13 cellular contexts compared by ENCODE assay signal in genomic region chr17:39627717-39628516, GRCh38. TPM values are rescaled to one million over a fixed set of nuclear protein-coding genes. Genes with fewer than 3 reads are reported as not detected.
A peak's percentile ranks its signal among the peaks of the same experiment; 100 is the strongest.
DNase-seq lines count a peak whose midpoint lies in the region; TF ChIP-seq lines count a peak whose summit lies in the region.
"Had no signal": no experiment of that assay in that cellular context is flagged by ENCODE, and none has a peak within 500 bp of the region (broad histone marks: within the 10 kb centered on the region; RNA-seq: fewer than 3 reads in every experiment).

No MANE protein-coding gene starts in this region.

- TF ChIP-seq RAD21 in SK-N-SH (IDR thresholded peaks at IDR 0.05; ENCODE audit: low read length): no peak

- H3K4me3 ChIP-seq in H7 (ENCODE audit: insufficient read depth, low read depth, low read length) (peak overlapping the region; percentile 69), iPS-18a (ENCODE audit: low read length) (peak overlapping the region; percentile 67), SK-N-SH (ENCODE audit: low read depth in 2 of 2, low read length in 1 of 2) (no peak overlapping the region)

- CTCF ChIA-PET in SK-N-SH (lab: Yijun Ruan, JAX): interaction anchor here (0.8 to 14.5 kb wide), 9 partner anchors 8 to 127 kb away, joined by 3 to 483 read pairs (median 11); partner anchors contain the start of genes NEUROD2, PNMT, STARD3 and TCAP

- H3K27ac ChIP-seq in iPS-18a (ENCODE audit: low read length): no peak overlapping the region
- H3K27ac ChIP-seq in SK-N-SH (ENCODE audit: low read depth in 2 of 2, low read length in 1 of 2): no peak overlapping the region
- H3K27ac ChIP-seq: ovary had no signal

- peak; percentile 80 for DNase-seq in H7
- DNase-seq in NCI-H526 treated with DMSO at 0.1 percent for 48 hours (lab: John Stamatoyannopoulos, UW): peak; percentile 18
- DNase-seq in retina: peak; percentile 61
- DNase-seq in NCI-H748 (lab: John Stamatoyannopoulos, UW; ENCODE audit: unreplicated experiment): no peak
- DNase-seq in SK-N-SH: no peak
- DNase-seq in NCI-H2171 (lab: John Stamatoyannopoulos, UW): no peak
- DNase-seq: activated CD4-positive, alpha-beta memory T cell treated with anti-CD3 and anti-CD28 coated beads for 36 hours; activated gamma-delta T cell treated with Interleukin-2 at 50 U/mL for 16 hours; kidney glomerular epithelial cell; ovary; stimulated activated CD4-positive, alpha-beta T cell treated with anti-CD3 and anti-CD28 coated beads, Interleukin-2, amount 100 ng/mL, for 24 hours; stimulated activated naive CD4-positive, alpha-beta T cell treated with Interleukin-2 at 50 U/mL for 16 hours had no signal

- TF ChIP-seq CTCF in SK-N-SH (IDR thresholded peaks at IDR 0.05): no peak

- H3K4me2 ChIP-seq in SK-N-SH: no peak overlapping the region

- TF ChIP-seq EP300 in SK-N-SH (IDR thresholded peaks at IDR 0.05; ENCODE audit: borderline replicate concordance in 1 of 2, low read depth in 1 of 2, low read length in 1 of 2): no peak

- no peak overlapping the region for H2AFZ ChIP-seq in SK-N-SH (ENCODE audit: low read depth)

- no peaks in the 10 kb centered on the region for H4K20me1 ChIP-seq in SK-N-SH (ENCODE audit: insufficient read depth)

- H3K36me3 ChIP-seq in H7 (replicated peaks; ENCODE audit: control insufficient read depth, insufficient read depth, low read length) (no peaks in the 10 kb centered on the region), iPS-18a (ENCODE audit: control insufficient read depth, low read depth, low read length) (no peaks in the 10 kb centered on the region), SK-N-SH (replicated peaks in 1 of 2; ENCODE audit: control insufficient read depth in 1 of 2, insufficient read depth in 2 of 2, low read length in 1 of 2) (no peaks in the 10 kb centered on the region)
- H3K36me3 ChIP-seq: ovary had no signal

- WGBS in SK-N-SH (ENCODE audit: low lambda C conversion rate): 65% methylated on average over 4 of the region's 16 CpGs

- POLR2A ChIA-PET in SK-N-SH (lab: Yijun Ruan, JAX): interaction anchor here (0.5 kb wide), 1 partner anchor 163 kb away, joined by 3 read pairs; no protein-coding TSS in a partner anchor

- no peaks in the 10 kb centered on the region for H3K9me2 ChIP-seq in SK-N-SH

- no peaks in the 10 kb centered on the region for H3K79me2 ChIP-seq in SK-N-SH (ENCODE audit: insufficient read depth)

- H3K27me3 ChIP-seq in H7 (ENCODE audit: control insufficient read depth, insufficient read depth, low read length) (peaks cover 48% of the 10 kb centered on the region), iPS-18a (ENCODE audit: control insufficient read depth, insufficient read depth, low read length) (peaks cover 54% of the 10 kb centered on the region), SK-N-SH (ENCODE audit: insufficient read depth) (peaks cover 41% of the 10 kb centered on the region)
- H3K27me3 ChIP-seq: ovary had no signal

- no peaks in the 10 kb centered on the region for H3F3A ChIP-seq in SK-N-SH (replicated peaks; ENCODE audit: insufficient read depth)

- H3K4me1 ChIP-seq in iPS-18a (ENCODE audit: control insufficient read depth, low read depth, low read length) (peaks cover 44% of the 10 kb centered on the region), SK-N-SH (ENCODE audit: control insufficient read depth in 1 of 2, insufficient read depth in 2 of 2, low read depth in 1 of 2, low read length in 1 of 2) (peaks cover 0 to 5% of the 10 kb centered on the region in 2 experiments; a peak in 1 of 4 replicates)

- no peak overlapping the region for H3K9ac ChIP-seq in iPS-18a (ENCODE audit: low read length)
- H3K9ac ChIP-seq in SK-N-SH: no peak overlapping the region

- H3K9me3 ChIP-seq in iPS-18a (ENCODE audit: control insufficient read depth, low read depth, low read length) (no peaks in the 10 kb centered on the region), SK-N-SH (no peaks in the 10 kb centered on the region)
- H3K9me3 ChIP-seq: ovary had no signal

TF ChIP-seq in SK-N-SH, 30 proteins besides CTCF, POLR2A, EP300 and RAD21:
- TF ChIP-seq IRF3 (IDR thresholded peaks at IDR 0.05; ENCODE audit: low read depth, low read length): no peak
- no peak for TF ChIP-seq YY1 (IDR thresholded peaks at IDR 0.05; ENCODE audit: low read depth)
- TF ChIP-seq EZH2phosphoT487 (IDR thresholded peaks at IDR 0.05; ENCODE audit: borderline replicate concordance, low read depth): no peak
- no peak for TF ChIP-seq GATA2 (CRISPR knock-in tag; IDR thresholded peaks at IDR 0.05)
- no peak for TF ChIP-seq NRF1 (IDR thresholded peaks at IDR 0.05; ENCODE audit: low read depth, low read length)
- no peak for TF ChIP-seq RXRA (IDR thresholded peaks at IDR 0.05; ENCODE audit: borderline replicate concordance, low read depth)
- TF ChIP-seq ZBTB33 (IDR thresholded peaks at IDR 0.05; ENCODE audit: borderline replicate concordance, low read depth): no peak
- no peak for TF ChIP-seq POLR2AphosphoS5 (IDR thresholded peaks at IDR 0.05; ENCODE audit: low read depth, low read length)
- TF ChIP-seq USF2 (IDR thresholded peaks at IDR 0.05; ENCODE audit: borderline replicate concordance, low read depth, low read length): no peak
- TF ChIP-seq SMC3 (IDR thresholded peaks at IDR 0.05; ENCODE audit: low read depth, low read length): no peak
- no peak for TF ChIP-seq MEF2A (IDR thresholded peaks at IDR 0.05; ENCODE audit: borderline replicate concordance, low read depth)
- TF ChIP-seq NFIC (IDR thresholded peaks at IDR 0.05; ENCODE audit: borderline replicate concordance): no peak
- TF ChIP-seq CHD2 (IDR thresholded peaks at IDR 0.05; ENCODE audit: low read length, partially characterized antibody): no peak
- no peak for TF ChIP-seq MAX (IDR thresholded peaks at IDR 0.05; ENCODE audit: low read depth)
- no peak for TF ChIP-seq JUND (IDR thresholded peaks at IDR 0.05)
- no peak for TF ChIP-seq MXI1 (IDR thresholded peaks at IDR 0.05; ENCODE audit: low read depth, low read length)

RNA-seq across cellular contexts. Expression of gene PPP1R1B, which starts 1.2 kb away (rescaled TPM):
- 8.3 and 11.8 TPM in 2 replicates for total RNA-seq in H7 (2014; rRNA removed; shearing (Covaris generic))
- polyA plus RNA-seq in SK-N-SH (2012; rRNA removed): 0.05 and 0.07 TPM in 2 replicates
- polyA plus RNA-seq in SK-N-SH (2012; cell fraction: cytosol; rRNA removed): 0.05 and 0.12 TPM in 2 replicates
- not detected in 2 replicates for polyA plus RNA-seq in SK-N-SH (2012; cell fraction: nucleus; rRNA removed)
- total RNA-seq: activated CD4-positive, alpha-beta memory T cell treated with anti-CD3 and anti-CD28 coated beads for 36 hours had no signal

RNA-seq across cellular contexts. Expression of gene STARD3, which starts 9.0 kb away (rescaled TPM):
- total RNA-seq in H7 (2014; rRNA removed; shearing (Covaris generic)): 55.6 and 66.3 TPM in 2 replicates
- 76.8 and 78.0 TPM in 2 replicates for polyA plus RNA-seq in SK-N-SH (2012; rRNA removed)
- 32.5 and 44.3 TPM in 2 replicates for polyA plus RNA-seq in SK-N-SH (2012; cell fraction: cytosol; rRNA removed)
- 330 and 615 TPM in 2 replicates for polyA plus RNA-seq in SK-N-SH (2012; cell fraction: nucleus; rRNA removed)

RNA-seq across cellular contexts. Expression of gene NEUROD2, which starts 20.2 kb away (rescaled TPM):
- not detected in 2 replicates for total RNA-seq in H7 (2014; rRNA removed; shearing (Covaris generic))
- polyA plus RNA-seq in SK-N-SH (2012; rRNA removed): not detected in 2 replicates
- not detected in 2 replicates for polyA plus RNA-seq in SK-N-SH (2012; cell fraction: cytosol; rRNA removed)
- polyA plus RNA-seq in SK-N-SH (2012; cell fraction: nucleus; rRNA removed): 0.04 TPM in 1 of 2 replicates, not detected in the other
- total RNA-seq: activated CD4-positive, alpha-beta memory T cell treated with anti-CD3 and anti-CD28 coated beads for 36 hours; ovary had no signal
- polyA plus RNA-seq: ovary had no signal

RNA-seq across cellular contexts. Expression of gene TCAP, which starts 37.2 kb away (rescaled TPM):
- total RNA-seq in H7 (2014; rRNA removed; shearing (Covaris generic)): 0.69 and 2.7 TPM in 2 replicates
- polyA plus RNA-seq in SK-N-SH (2012; rRNA removed): 0.43 and 0.67 TPM in 2 replicates
- 0.08 and 0.13 TPM in 2 replicates for polyA plus RNA-seq in SK-N-SH (2012; cell fraction: cytosol; rRNA removed)
- 3.6 and 4.0 TPM in 2 replicates for polyA plus RNA-seq in SK-N-SH (2012; cell fraction: nucleus; rRNA removed)

RNA-seq across cellular contexts. Expression of gene PNMT, which starts 40.3 kb away (rescaled TPM):
- total RNA-seq in H7 (2014; rRNA removed; shearing (Covaris generic)): 2.4 and 4.0 TPM in 2 replicates
- 0.05 and 0.07 TPM in 2 replicates for polyA plus RNA-seq in SK-N-SH (2012; rRNA removed)
- 0.03 and 0.07 TPM in 2 replicates for polyA plus RNA-seq in SK-N-SH (2012; cell fraction: cytosol; rRNA removed)
- polyA plus RNA-seq in SK-N-SH (2012; cell fraction: nucleus; rRNA removed): 0.07 and 0.21 TPM in 2 replicates
- total RNA-seq: activated CD4-positive, alpha-beta memory T cell treated with anti-CD3 and anti-CD28 coated beads for 36 hours had no signal

Comparison
In these comparisons a context has a peak if more than half of its experiments do, and no peak if none do; other contexts are left out.
1. DNase-seq: peak in H7 (single experiment), NCI-H526 treated with DMSO at 0.1 percent for 48 hours (single experiment) and retina (single experiment); none in NCI-H748 (single experiment), SK-N-SH (single experiment) and NCI-H2171 (single experiment).
2. H3K4me3 ChIP-seq: peak in H7 (single experiment) and iPS-18a (single experiment); none in SK-N-SH (0 of 2).